In genomic region chr10:26970667-26971066, GRCh38 we compare ENCODE assay signal across 1 cellular context.
A peak's percentile ranks its signal among the peaks of the same experiment; 100 is the strongest.
TF ChIP-seq lines count a peak whose summit lies in the region.

No MANE protein-coding gene starts in this region.

TF ChIP-seq in GM12878, 131 proteins besides CTCF, POLR2A, EP300 and RAD21 (continued from another document and continues in another):
- TF ChIP-seq NKRF (conservative IDR thresholded peaks at IDR 0.05) = no peak
- no peak for TF ChIP-seq SIN3A (IDR thresholded peaks at IDR 0.05; ENCODE audit: low read depth, low read length)
- no peak for TF ChIP-seq E2F4 (IDR thresholded peaks at IDR 0.05; ENCODE audit: low read depth, low read length)
- peak in 1 of 2 experiments; percentile 54; a peak in 1 of 4 replicates for TF ChIP-seq ETV6 (conservative IDR thresholded peaks at IDR 0.05 in 1 of 2, IDR thresholded peaks at IDR 0.05 in 1 of 2; ENCODE audit: borderline replicate concordance in 1 of 2, low read depth in 1 of 2)
- TF ChIP-seq WRNIP1 (IDR thresholded peaks at IDR 0.05; ENCODE audit: borderline replicate concordance, low read depth, low read length) = no peak
- TF ChIP-seq ZSCAN29 (IDR thresholded peaks at IDR 0.05) = no peak
- TF ChIP-seq, protein P1, sequence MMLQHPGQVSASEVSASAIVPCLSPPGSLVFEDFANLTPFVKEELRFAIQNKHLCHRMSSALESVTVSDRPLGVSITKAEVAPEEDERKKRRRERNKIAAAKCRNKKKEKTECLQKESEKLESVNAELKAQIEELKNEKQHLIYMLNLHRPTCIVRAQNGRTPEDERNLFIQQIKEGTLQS (IDR thresholded peaks at IDR 0.05; ENCODE audit: borderline replicate concordance, extremely low read depth, low read depth, low read length) = no peak
- TF ChIP-seq SPI1 (IDR thresholded peaks at IDR 0.05; ENCODE audit: borderline replicate concordance, insufficient read depth, low read depth, low read length) = peak; percentile 48; the same call in 1 of the 2 replicates
- TF ChIP-seq DPF2 (IDR thresholded peaks at IDR 0.05) = peak; percentile 69
- TF ChIP-seq TCF3 (IDR thresholded peaks at IDR 0.05; ENCODE audit: borderline replicate concordance, insufficient read depth, low read depth, low read length) = no peak
- no peak for TF ChIP-seq SMC3 (IDR thresholded peaks at IDR 0.05; ENCODE audit: borderline replicate concordance, low read length)
- TF ChIP-seq ZBTB33 (IDR thresholded peaks at IDR 0.05) = no peak
- TF ChIP-seq ZNF274 (IDR thresholded peaks at IDR 0.05; ENCODE audit: insufficient read depth, insufficient read length) = no peak
- TF ChIP-seq, protein P2, sequence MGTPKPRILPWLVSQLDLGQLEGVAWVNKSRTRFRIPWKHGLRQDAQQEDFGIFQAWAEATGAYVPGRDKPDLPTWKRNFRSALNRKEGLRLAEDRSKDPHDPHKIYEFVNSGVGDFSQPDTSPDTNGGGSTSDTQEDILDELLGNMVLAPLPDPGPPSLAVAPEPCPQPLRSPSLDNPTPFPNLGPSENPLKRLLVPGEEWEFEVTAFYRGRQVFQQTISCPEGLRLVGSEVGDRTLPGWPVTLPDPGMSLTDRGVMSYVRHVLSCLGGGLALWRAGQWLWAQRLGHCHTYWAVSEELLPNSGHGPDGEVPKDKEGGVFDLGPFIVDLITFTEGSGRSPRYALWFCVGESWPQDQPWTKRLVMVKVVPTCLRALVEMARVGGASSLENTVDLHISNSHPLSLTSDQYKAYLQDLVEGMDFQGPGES (IDR thresholded peaks at IDR 0.05) = no peak
- TF ChIP-seq CHD2 (IDR thresholded peaks at IDR 0.05; ENCODE audit: borderline replicate concordance, low read depth, low read length) = no peak
- TF ChIP-seq JUND (IDR thresholded peaks at IDR 0.05; ENCODE audit: low read depth, low read length) = no peak
- TF ChIP-seq ZBED1 (IDR thresholded peaks at IDR 0.05; ENCODE audit: borderline replicate concordance) = 0 out of 2 replicates have a peak, but pooled peaks have one; percentile 22
- TF ChIP-seq MTA3 (IDR thresholded peaks at IDR 0.05; ENCODE audit: borderline replicate concordance, low read length) = no peak
- TF ChIP-seq JUNB (IDR thresholded peaks at IDR 0.05) = peak; percentile 97
- no peak for TF ChIP-seq NFYA (IDR thresholded peaks at IDR 0.05; ENCODE audit: borderline replicate concordance, low read depth, low read length)
- TF ChIP-seq E2F8 (IDR thresholded peaks at IDR 0.05; ENCODE audit: low read depth, partially characterized antibody) = no peak
- peak; percentile 62 for TF ChIP-seq MTA2 (IDR thresholded peaks at IDR 0.05; ENCODE audit: low read depth)
- TF ChIP-seq SREBF1 (IDR thresholded peaks at IDR 0.05; ENCODE audit: low read length) = no peak
- TF ChIP-seq HCFC1 (IDR thresholded peaks at IDR 0.05; ENCODE audit: low read length) = no peak
- TF ChIP-seq CHD1 (IDR thresholded peaks at IDR 0.05; ENCODE audit: low read depth, low read length) = no peak
- TF ChIP-seq CBX5 (IDR thresholded peaks at IDR 0.05; ENCODE audit: low read depth) = no peak
- TF ChIP-seq, protein P3, sequence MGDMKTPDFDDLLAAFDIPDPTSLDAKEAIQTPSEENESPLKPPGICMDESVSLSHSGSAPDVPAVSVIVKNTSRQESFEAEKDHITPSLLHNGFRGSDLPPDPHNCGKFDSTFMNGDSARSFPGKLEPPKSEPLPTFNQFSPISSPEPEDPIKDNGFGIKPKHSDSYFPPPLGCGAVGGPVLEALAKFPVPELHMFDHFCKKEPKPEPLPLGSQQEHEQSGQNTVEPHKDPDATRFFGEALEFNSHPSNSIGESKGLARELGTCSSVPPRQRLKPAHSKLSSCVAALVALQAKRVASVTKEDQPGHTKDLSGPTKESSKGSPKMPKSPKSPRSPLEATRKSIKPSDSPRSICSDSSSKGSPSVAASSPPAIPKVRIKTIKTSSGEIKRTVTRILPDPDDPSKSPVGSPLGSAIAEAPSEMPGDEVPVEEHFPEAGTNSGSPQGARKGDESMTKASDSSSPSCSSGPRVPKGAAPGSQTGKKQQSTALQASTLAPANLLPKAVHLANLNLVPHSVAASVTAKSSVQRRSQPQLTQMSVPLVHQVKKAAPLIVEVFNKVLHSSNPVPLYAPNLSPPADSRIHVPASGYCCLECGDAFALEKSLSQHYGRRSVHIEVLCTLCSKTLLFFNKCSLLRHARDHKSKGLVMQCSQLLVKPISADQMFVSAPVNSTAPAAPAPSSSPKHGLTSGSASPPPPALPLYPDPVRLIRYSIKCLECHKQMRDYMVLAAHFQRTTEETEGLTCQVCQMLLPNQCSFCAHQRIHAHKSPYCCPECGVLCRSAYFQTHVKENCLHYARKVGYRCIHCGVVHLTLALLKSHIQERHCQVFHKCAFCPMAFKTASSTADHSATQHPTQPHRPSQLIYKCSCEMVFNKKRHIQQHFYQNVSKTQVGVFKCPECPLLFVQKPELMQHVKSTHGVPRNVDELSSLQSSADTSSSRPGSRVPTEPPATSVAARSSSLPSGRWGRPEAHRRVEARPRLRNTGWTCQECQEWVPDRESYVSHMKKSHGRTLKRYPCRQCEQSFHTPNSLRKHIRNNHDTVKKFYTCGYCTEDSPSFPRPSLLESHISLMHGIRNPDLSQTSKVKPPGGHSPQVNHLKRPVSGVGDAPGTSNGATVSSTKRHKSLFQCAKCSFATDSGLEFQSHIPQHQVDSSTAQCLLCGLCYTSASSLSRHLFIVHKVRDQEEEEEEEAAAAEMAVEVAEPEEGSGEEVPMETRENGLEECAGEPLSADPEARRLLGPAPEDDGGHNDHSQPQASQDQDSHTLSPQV (IDR thresholded peaks at IDR 0.05) = no peak
- TF ChIP-seq POU2F2 (IDR thresholded peaks at IDR 0.05; ENCODE audit: borderline replicate concordance, low read depth, low read length) = no peak
- TF ChIP-seq IKZF1 (conservative IDR thresholded peaks at IDR 0.05) = peak; percentile 37; the same call in 1 of the 2 replicates
- no peak for TF ChIP-seq PAX8 (IDR thresholded peaks at IDR 0.05)
- no peak for TF ChIP-seq SUPT20H (IDR thresholded peaks at IDR 0.05; ENCODE audit: borderline replicate concordance, control insufficient read depth, low read depth, low read length)
- TF ChIP-seq IKZF2 (IDR thresholded peaks at IDR 0.05) = peak; percentile 43 to 47; a peak in 3 of 4 replicates
- TF ChIP-seq NFIC (IDR thresholded peaks at IDR 0.05; ENCODE audit: low read depth, low read length) = peak; percentile 85
- peak; percentile 89 for TF ChIP-seq IRF4 (IDR thresholded peaks at IDR 0.05; ENCODE audit: low read depth, low read length)
- TF ChIP-seq FOS (IDR thresholded peaks at IDR 0.05; ENCODE audit: borderline replicate concordance, extremely low read depth, insufficient read length) = no peak
- TF ChIP-seq BMI1 (IDR thresholded peaks at IDR 0.05; ENCODE audit: borderline replicate concordance) = 0 out of 2 replicates have a peak, but pooled peaks have one; percentile 33
- peak; percentile 43; the same call in 1 of the 2 replicates for TF ChIP-seq RUNX3 (IDR thresholded peaks at IDR 0.05; ENCODE audit: low read length)
- TF ChIP-seq IRF5 (IDR thresholded peaks at IDR 0.05; ENCODE audit: borderline replicate concordance) = no peak
- no peak for TF ChIP-seq REST (IDR thresholded peaks at IDR 0.05; ENCODE audit: low read depth, low read length)
- TF ChIP-seq ATF2 (IDR thresholded peaks at IDR 0.05; ENCODE audit: low read length) = no peak
- peak; percentile 25; the same call in 1 of the 2 replicates for TF ChIP-seq GABPA (IDR thresholded peaks at IDR 0.05; ENCODE audit: low read depth)
